ENCODE assay signal across 13 cellular contexts in genomic region chr9:18472915-18473314, GRCh38. TPM values are rescaled to one million over a fixed set of nuclear protein-coding genes. Genes with fewer than 3 reads are reported as not detected.
DNase-seq lines count a peak whose midpoint lies in the region; ATAC-seq and TF ChIP-seq lines count a peak whose summit lies in the region.
"Had no signal": no experiment of that assay in that cellular context is flagged by ENCODE, and none has a peak within 500 bp of the region (broad histone marks: within the 10 kb centered on the region; RNA-seq: fewer than 3 reads in every experiment).

No MANE protein-coding gene starts in this region.

- no peaks in the 10 kb centered on the region for H3K9me2 ChIP-seq in hepatocyte (replicated peaks; ENCODE audit: insufficient read depth)

- intact Hi-C loops in ascending aorta (cut with DNase I): loop anchor here (10.0 kb wide), 1 partner anchor 92 kb away; no protein-coding TSS in a partner anchor

- ATAC-seq in HG03520 (IDR thresholded peaks at IDR 0.05; ENCODE audit: unreplicated experiment): no peak
- ATAC-seq: activated T-helper 17 cell treated with anti-CD3 and anti-CD28 coated beads, Interleukin-2, amount 50 U/mL, for 72 hours had no signal

- WGBS in hepatocyte (ENCODE audit: low lambda C conversion rate, missing lambda C conversion rate): 24% methylated on average over 5 of the region's 5 CpGs

- H3K4me3 ChIP-seq in HUES6 (ENCODE audit: low read depth, low read length): peak overlapping the region; percentile 47; the same call in 1 of the 2 replicates
- peak overlapping the region; percentile 57 to 64 for H3K4me3 ChIP-seq in ascending aorta
- peak overlapping the region; percentile 14 for H3K4me3 ChIP-seq in hepatocyte
- H3K4me3 ChIP-seq in skeletal muscle cell (ENCODE audit: low read depth, low read length): peak overlapping the region; percentile 63

- POLR2A ChIA-PET in HEK293T (lab: Yijun Ruan, JAX): no interaction called here

- no peak overlapping the region for H3K9ac ChIP-seq in HUES6 (ENCODE audit: low read length)

- H3K36me3 ChIP-seq in HUES6 (ENCODE audit: control insufficient read depth, insufficient read depth, low read length) (no peaks in the 10 kb centered on the region), ascending aorta (no peaks in the 10 kb centered on the region), hepatocyte (replicated peaks; ENCODE audit: insufficient read depth, low read depth) (no peaks in the 10 kb centered on the region)

- CTCF ChIA-PET in HEK293T (lab: Yijun Ruan, JAX): interaction anchor here (1.1 kb wide), 1 partner anchor 30 kb away, joined by 3 read pairs; no protein-coding TSS in a partner anchor

- H4K20me1 ChIP-seq in hepatocyte (ENCODE audit: insufficient read depth, poor library complexity, severe bottlenecking): no peaks in the 10 kb centered on the region

- H3K4me2 ChIP-seq in hepatocyte: peak overlapping the region; percentile 71

- no peak for TF ChIP-seq CTCF in ascending aorta (IDR thresholded peaks at IDR 0.05)
- no peak for TF ChIP-seq CTCF in hepatocyte (IDR thresholded peaks at IDR 0.05; ENCODE audit: poor library complexity)
- no peak for TF ChIP-seq CTCF in GM10266 (IDR thresholded peaks at IDR 0.05; ENCODE audit: control insufficient read depth, insufficient read depth, low read depth, missing control alignments)

- DNase-seq in ascending aorta (ENCODE audit: low spot score in 2 of 2): no peak
- no peak for DNase-seq in hepatocyte (ENCODE audit: low spot score)
- DNase-seq in skeletal muscle cell (ENCODE audit: low read depth): no peak
- DNase-seq in HEK293T (ENCODE audit: extremely low spot score): no peak
- DNase-seq in cerebellar cortex (ENCODE audit: low spot score): no peak
- no peak for DNase-seq in GM10266 (ENCODE audit: extremely low spot score)
- DNase-seq: activated CD4-positive, alpha-beta T cell treated with anti-CD3 and anti-CD28 coated beads, Interleukin-2, amount 10 ng/mL, durations not matched to agents 7 days and 5 days; foreskin keratinocyte; substantia nigra; SW 1271 had no signal

- peaks cover 5% of the 10 kb centered on the region for H3K9me3 ChIP-seq in HUES6 (ENCODE audit: control insufficient read depth, insufficient read depth, low read depth, low read length)
- H3K9me3 ChIP-seq in ascending aorta: no peaks in the 10 kb centered on the region
- H3K9me3 ChIP-seq in hepatocyte (ENCODE audit: low read depth): no peaks in the 10 kb centered on the region

- no peak overlapping the region for H2AFZ ChIP-seq in hepatocyte

- peaks cover 6% of the 10 kb centered on the region for H3K79me2 ChIP-seq in hepatocyte

- H3K27ac ChIP-seq in HUES6 (ENCODE audit: low read depth, low read length) (no peak overlapping the region), ascending aorta (peak overlapping the region; percentile 72 to 81), hepatocyte (peak overlapping the region; percentile 79)
- H3K27ac ChIP-seq: foreskin keratinocyte had no signal

- H3K4me1 ChIP-seq in HUES6 (ENCODE audit: control insufficient read depth, insufficient read depth, low read length) (peaks cover 23% of the 10 kb centered on the region), ascending aorta (peaks cover 0 to 29% of the 10 kb centered on the region in 2 donors), hepatocyte (ENCODE audit: insufficient read depth) (peaks cover 3% of the 10 kb centered on the region)

- H3K27me3 ChIP-seq in HUES6 (ENCODE audit: control insufficient read depth, insufficient read depth, low read length) (no peaks in the 10 kb centered on the region), ascending aorta (no peaks in the 10 kb centered on the region), hepatocyte (no peaks in the 10 kb centered on the region)
- H3K27me3 ChIP-seq: foreskin keratinocyte had no signal

TF ChIP-seq in HEK293T, 16 proteins besides CTCF, POLR2A, EP300 and RAD21:
- TF ChIP-seq L3MBTL2 (conservative IDR thresholded peaks at IDR 0.05) (no peak), HDGF (IDR thresholded peaks at IDR 0.05; ENCODE audit: borderline replicate concordance) (no peak), ELF4 (IDR thresholded peaks at IDR 0.05) (no peak), CTBP1 (IDR thresholded peaks at IDR 0.05; ENCODE audit: borderline replicate concordance) (no peak), LEF1 (IDR thresholded peaks at IDR 0.05; ENCODE audit: borderline replicate concordance) (no peak), PKNOX1 (IDR thresholded peaks at IDR 0.05) (no peak), BHLHE40 (IDR thresholded peaks at IDR 0.05; ENCODE audit: borderline replicate concordance) (no peak), FOXK2 (IDR thresholded peaks at IDR 0.05) (no peak), ARNT (IDR thresholded peaks at IDR 0.05) (no peak), FOXM1 (IDR thresholded peaks at IDR 0.05; ENCODE audit: borderline replicate concordance) (no peak), SP1 (IDR thresholded peaks at IDR 0.05) (no peak), FOXA1 (IDR thresholded peaks at IDR 0.05) (no peak), SUZ12 (IDR thresholded peaks at IDR 0.05) (no peak)

RNA-seq across cellular contexts. Expression of gene ADAMTSL1, which starts 1.0 kb away (rescaled TPM):
- total RNA-seq in ascending aorta (12.3 TPM), hepatocyte (18.2 and 24.0 TPM in 2 replicates)
- polyA plus RNA-seq in hepatocyte: 7.1 and 7.2 TPM in 2 replicates
- total RNA-seq: activated CD4-positive, alpha-beta T cell treated with anti-CD3 and anti-CD28 coated beads, Interleukin-2, amount 10 ng/mL, durations not matched to agents 7 days and 5 days; activated T-helper 17 cell treated with anti-CD3 and anti-CD28 coated beads, Interleukin-2, amount 50 U/mL, for 72 hours had no signal
